Comparison of ENCODE assay signal across 8 cellular contexts in the genomic region with DNA sequence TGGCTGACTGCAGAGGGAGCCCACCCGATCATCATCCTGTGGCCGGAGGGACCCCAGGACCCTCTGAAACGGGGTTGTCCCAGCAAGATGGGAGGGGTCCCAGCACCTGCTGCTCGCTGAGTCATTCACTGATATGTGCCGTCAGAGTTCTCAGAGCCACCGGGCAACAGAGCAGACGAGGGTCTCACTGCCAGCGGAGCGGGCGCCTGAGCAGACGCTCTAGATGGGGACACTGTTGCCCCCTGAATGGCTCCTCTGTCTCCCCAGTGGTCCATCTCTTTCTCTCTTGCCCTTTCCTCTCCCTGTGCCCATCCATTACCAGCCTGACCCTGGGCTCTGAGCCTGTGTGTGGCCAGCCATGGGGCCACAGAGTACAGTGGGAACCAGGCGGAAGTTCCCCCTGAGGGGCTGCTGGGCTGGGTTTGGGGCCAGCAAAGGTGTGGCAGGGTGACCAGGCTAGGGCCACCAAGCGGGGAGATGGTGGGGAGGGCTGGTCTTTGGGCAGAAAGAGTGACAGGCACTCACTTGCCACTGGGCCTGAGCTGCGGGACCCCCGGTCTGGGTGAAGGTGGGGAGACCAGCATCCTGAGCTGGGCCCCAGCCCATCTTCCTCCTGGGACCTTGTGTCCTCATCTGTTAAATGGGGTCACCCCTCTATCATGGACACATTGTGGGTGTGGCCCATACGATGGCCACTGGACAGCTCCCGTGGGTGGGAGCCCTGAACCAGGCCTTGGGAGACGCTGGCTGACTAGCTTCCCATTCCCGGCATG.
"Had no signal": no experiment of that assay in that cellular context is flagged by ENCODE, and none has a peak within 500 bp of the region (broad histone marks: within the 10 kb centered on the region; RNA-seq: fewer than 3 reads in every experiment).

No MANE protein-coding gene starts in this region.

- H3K4me1 Mint-ChIP-seq: GM23338, IgD-negative memory B cell had no signal

- H3K9me3 ChIP-seq: HAP-1 had no signal

- H3K36me3 ChIP-seq: HAP-1 had no signal

- H3K27ac ChIP-seq: HL-60 had no signal

- DNase-seq: HFFc6 had no signal

- H3K4me3 ChIP-seq: GM23338, HAP-1 had no signal

- H3K36me3 Mint-ChIP-seq: IgD-negative memory B cell had no signal

- H3K27me3 Mint-ChIP-seq: IgD-negative memory B cell had no signal

- H3K4me2 ChIP-seq: GM23338 had no signal

- H3K27ac Mint-ChIP-seq: GM23338, HFFc6, IgD-negative memory B cell had no signal

- FAIRE-seq: H1, H54, HepG2 had no signal

- H3K4me1 ChIP-seq: HAP-1 had no signal

- H3K9me3 Mint-ChIP-seq: GM23338, IgD-negative memory B cell had no signal

- H3K4me3 Mint-ChIP-seq: GM23338, HFFc6, IgD-negative memory B cell had no signal

- H2AFZ ChIP-seq: GM23338 had no signal
